In genomic region chr13:39777527-39778061, GRCh38 we compare ENCODE assay signal across 9 cellular contexts.
DNase-seq lines count a peak whose midpoint lies in the region; ATAC-seq, FAIRE-seq and TF ChIP-seq lines count a peak whose summit lies in the region.
"Had no signal": no experiment of that assay in that cellular context is flagged by ENCODE, and none has a peak within 500 bp of the region (broad histone marks: within the 10 kb centered on the region; RNA-seq: fewer than 3 reads in every experiment).

No MANE protein-coding gene starts in this region.

- ATAC-seq in SK-N-SH treated with all-trans-retinoic acid at 6 μM for 48 hours (peak; percentile 32), HG02759 (IDR thresholded peaks at IDR 0.05; ENCODE audit: unreplicated experiment) (no peak)

- TF ChIP-seq CTCF in C4-2B (conservative IDR thresholded peaks at IDR 0.05) (peak; percentile 56), retinal pigment epithelial cell (conservative IDR thresholded peaks at IDR 0.05; ENCODE audit: low read depth, low read length) (peak; percentile 60), esophagus squamous epithelium (IDR thresholded peaks at IDR 0.05) (peak in 3 of 6 experiments; percentile 8 to 57 (median 10))

- TF ChIP-seq POLR2A in H54 (IDR thresholded peaks at IDR 0.05; ENCODE audit: low read depth, low read length) (no peak), esophagus squamous epithelium (IDR thresholded peaks at IDR 0.05) (no peak)

- 38 to 73% methylated on average over 2 of the region's 2 CpGs for WGBS in esophagus squamous epithelium, 2 donors

- DNase-seq in H54 (ENCODE audit: insufficient read length, low spot score) (peak; percentile 7), dedifferentiated amniotic fluid mesenchymal stem cell (ENCODE audit: extremely low spot score) (peak; percentile 24), retinal pigment epithelial cell (ENCODE audit: low read depth) (no peak), esophagus squamous epithelium (lab: John Stamatoyannopoulos, UW) (no peak), activated gamma-delta T cell treated with Interleukin-2 at 50 U/mL for 16 hours (no peak)

- H3K9me3 ChIP-seq in esophagus squamous epithelium = no peaks in the 10 kb centered on the region

- FAIRE-seq in H54 (lab: Jason Lieb, UNC) = no peak

- H3K4me3 ChIP-seq in retinal pigment epithelial cell (ENCODE audit: low read length) (no peak overlapping the region), esophagus squamous epithelium (no peak overlapping the region)

- peaks cover 0 to 5% (median 0%) of the 10 kb centered on the region in 3 donors for H3K4me1 ChIP-seq in esophagus squamous epithelium

- no peaks in the 10 kb centered on the region for H3K27me3 ChIP-seq in esophagus squamous epithelium

- no peaks in the 10 kb centered on the region for H3K36me3 ChIP-seq in esophagus squamous epithelium

- no peak overlapping the region for H3K27ac ChIP-seq in C4-2B
- H3K27ac ChIP-seq in esophagus squamous epithelium = no peak overlapping the region
- H3K27ac ChIP-seq: KMS-11 had no signal

- intact Hi-C loops in esophagus squamous epithelium (cut with DNase I) = no loop called here

TF ChIP-seq in SK-N-SH treated with all-trans-retinoic acid at 6 μM for 48 hours, 23 proteins besides CTCF, POLR2A, EP300 and RAD21:
- TF ChIP-seq ZFP3 (CRISPR knock-in tag; IDR thresholded peaks at IDR 0.05) (0 out of 2 replicates have a peak, but pooled peaks have one; percentile 44), ZNF565 (CRISPR knock-in tag; conservative IDR thresholded peaks at IDR 0.05; ENCODE audit: low read depth) (no peak)

Comparison
In these comparisons a context has a peak if more than half of its experiments do, and no peak if none do; other contexts are left out.
1. DNase-seq: peak in H54 (single experiment) and dedifferentiated amniotic fluid mesenchymal stem cell (single experiment); none in retinal pigment epithelial cell (single experiment), esophagus squamous epithelium (single experiment) and activated gamma-delta T cell treated with Interleukin-2 at 50 U/mL for 16 hours (single experiment).